12 cellular contexts compared by ENCODE assay signal in genomic region chr9:21549251-21549765, GRCh38.
A peak's percentile ranks its signal among the peaks of the same experiment; 100 is the strongest.
DNase-seq lines count a peak whose midpoint lies in the region; ATAC-seq and TF ChIP-seq lines count a peak whose summit lies in the region.
"Had no signal": no experiment of that assay in that cellular context is flagged by ENCODE, and none has a peak within 500 bp of the region (broad histone marks: within the 10 kb centered on the region; RNA-seq: fewer than 3 reads in every experiment).

No MANE protein-coding gene starts in this region.

- no peaks in the 10 kb centered on the region for H3K4me1 ChIP-seq in left ventricle myocardium inferior
- no peaks in the 10 kb centered on the region for H3K4me1 ChIP-seq in left lung
- H3K4me1 ChIP-seq in aorta (ENCODE audit: control insufficient read depth in 1 of 2, insufficient read depth in 2 of 2, low read length in 2 of 2), result peaks cover 0 to 4% of the 10 kb centered on the region in 2 donors
- H3K4me1 ChIP-seq: testis had no signal

- ATAC-seq in Right ventricle myocardium inferior, result peak; percentile 34
- peak; percentile 86 for ATAC-seq in left lung
- ATAC-seq in aorta (ENCODE audit: low FRiP score), result peak; percentile 65
- ATAC-seq in HG02885 (IDR thresholded peaks at IDR 0.05; ENCODE audit: poor library complexity, unreplicated experiment), result no peak
- ATAC-seq: left lobe of liver had no signal

- H3K4me3 ChIP-seq in left ventricle myocardium inferior (no peak overlapping the region), cardiac fibroblast (replicated peaks in 1 of 2; ENCODE audit: low read depth in 2 of 2, low read length in 2 of 2) (peak overlapping the region in 1 of 2 donors; percentile 13), left lung (no peak overlapping the region), aorta (ENCODE audit: low read length in 2 of 2) (no peak overlapping the region)
- H3K4me3 ChIP-seq: testis had no signal

- 3 to 5% methylated on average over 9 of the region's 9 CpGs for WGBS in aorta, 2 donors

- H3K36me3 ChIP-seq in left ventricle myocardium inferior (no peaks in the 10 kb centered on the region), left lung (no peaks in the 10 kb centered on the region), aorta (ENCODE audit: control insufficient read depth in 1 of 2, insufficient read depth in 2 of 2, low read length in 1 of 2) (no peaks in the 10 kb centered on the region)

- no peaks in the 10 kb centered on the region for H3K9me3 ChIP-seq in left ventricle myocardium inferior (replicated peaks)
- no peaks in the 10 kb centered on the region for H3K9me3 ChIP-seq in left lung
- H3K9me3 ChIP-seq in aorta (ENCODE audit: control insufficient read depth, low read length), result no peaks in the 10 kb centered on the region
- H3K9me3 ChIP-seq: testis had no signal

- TF ChIP-seq CTCF in left ventricle myocardium inferior (IDR thresholded peaks at IDR 0.05; ENCODE audit: borderline replicate concordance), result no peak
- TF ChIP-seq CTCF in cardiac fibroblast (IDR thresholded peaks at IDR 0.05; ENCODE audit: low read depth, low read length), result no peak
- TF ChIP-seq CTCF in left lung (IDR thresholded peaks at IDR 0.05), result no peak

- H3K27ac ChIP-seq in left ventricle myocardium inferior (replicated peaks) (no peak overlapping the region), left lung (no peak overlapping the region), aorta (ENCODE audit: low read depth in 1 of 2, low read length in 2 of 2) (no peak overlapping the region)
- H3K27ac ChIP-seq: testis had no signal

- DNase-seq in Right ventricle myocardium inferior (ENCODE audit: missing footprints) (no peak), left ventricle myocardium inferior (no peak), cardiac fibroblast (ENCODE audit: low read depth in 2 of 2) (peak; percentile 98), left lung (no peak), aorta (peak in 1 of 2 donors; percentile 43), OCI-M1 (lab: John Stamatoyannopoulos, UW) (no peak)
- DNase-seq in activated CD4-positive, alpha-beta T cell treated with anti-CD3 and anti-CD28 coated beads for 1 hour, result no peak
- DNase-seq: AML-193, NCI-H2029, testis had no signal

- H3K27me3 ChIP-seq in left ventricle myocardium inferior (ENCODE audit: low read depth) (peaks cover 37% of the 10 kb centered on the region), left lung (peaks cover 19 to 51% of the 10 kb centered on the region in 2 donors), aorta (ENCODE audit: control insufficient read depth in 1 of 2, insufficient read depth in 2 of 2, low read length in 1 of 2) (no peaks in the 10 kb centered on the region)
- H3K27me3 ChIP-seq: testis had no signal

- intact Hi-C loops in Right ventricle myocardium inferior (cut with DNase I) (no loop called here), left ventricle myocardium inferior (cut with micrococcal nuclease) (no loop called here), left lung (cut with DNase I) (no loop called here), aorta (cut with DNase I) (loop anchor here in 1 of 2 donors (5.0 to 10.0 kb wide), 3 partner anchors 55 to 253 kb away; partner anchors contain the start of gene MTAP)

Comparison
In these comparisons a context has a peak if more than half of its experiments do, and no peak if none do; other contexts are left out.
1. DNase-seq: peak in cardiac fibroblast (2 of 2); none in Right ventricle myocardium inferior (single experiment), left ventricle myocardium inferior (single experiment), left lung (0 of 2), activated CD4-positive, alpha-beta T cell treated with anti-CD3 and anti-CD28 coated beads for 1 hour (single experiment) and OCI-M1 (single experiment).